ENCODE assay signal across 30 cellular contexts in genomic region chr10:7952251-7952650, GRCh38.
"Had no signal": no experiment of that assay in that cellular context is flagged by ENCODE, and none has a peak within 500 bp of the region (broad histone marks: within the 10 kb centered on the region; RNA-seq: fewer than 3 reads in every experiment).

No MANE protein-coding gene starts in this region.

- H3K36me3 ChIP-seq: ascending aorta, cardiac muscle cell had no signal

- H3K4me3 Mint-ChIP-seq: activated B cell treated with CpG ODN at 0.5 μM for 24 hours; activated CD4-positive, alpha-beta memory T cell treated with anti-CD3 and anti-CD28 coated beads for 36 hours; activated naive CD4-positive, alpha-beta T cell treated with anti-CD3 and anti-CD28 coated beads, Interleukin-2, amount 50 U/mL, for 24 hours; activated naive CD8-positive, alpha-beta T cell treated with anti-CD3 and anti-CD28 coated beads, Interleukin-2, amount 10 ng/mL, durations not matched to agents 7 days and 5 days; activated T-cell treated with anti-CD3 and anti-CD28 coated beads, Interleukin-2, amount 50 U/mL, for 4 hours; activated T-helper 1 cell treated with anti-CD3 and anti-CD28 coated beads, Interleukin-12 subunit alpha, Interleukin-12 subunit beta, Interleukin-2, Interleukin-4 antibody, amounts not matched to agents 30 ng/mL and 10 ng/mL and 1 ng/mL, durations not matched to agents 14 hours and 24 hours and 36 hours; central memory CD8-positive, alpha-beta T cell had no signal

- DNase-seq: activated B cell treated with CpG ODN at 0.5 μM for 24 hours; activated CD4-positive, alpha-beta memory T cell treated with anti-CD3 and anti-CD28 coated beads for 36 hours; activated CD4-positive, alpha-beta T cell treated with anti-CD3 and anti-CD28 coated beads for 4 hours; activated CD4-positive, alpha-beta T cell treated with anti-CD3 and anti-CD28 coated beads, Interleukin-2, amount 50 U/mL, for 1 hour; activated CD4-positive, CD25-positive, alpha-beta regulatory T cell treated with anti-CD3 and anti-CD28 coated beads, Interleukin-2, amount 50 U/mL, for 72 hours; activated CD8-positive, alpha-beta memory T cell treated with anti-CD3 and anti-CD28 coated beads, Interleukin-2, amount 50 U/mL, for 4 hours; activated effector memory CD4-positive, alpha-beta T cell treated with Interleukin-2 at 50 U/mL for 16 hours; activated naive CD4-positive, alpha-beta T cell; activated naive CD8-positive, alpha-beta T cell treated with anti-CD3 and anti-CD28 coated beads, Interleukin-2, amount 10 ng/mL, durations not matched to agents 7 days and 5 days; activated T-cell treated with anti-CD3 and anti-CD28 coated beads for 4 hours; activated T-cell treated with anti-CD3 and anti-CD28 coated beads, Interleukin-2, amount 50 U/mL, for 4 hours; amygdala; NCI-H1105; NCI-H1436; NCI-H1694 treated with DMSO at 0.1 percent for 48 hours; NCI-H2029; NCI-H345; NCI-H524 treated with DMSO at 0.1 percent for 48 hours; NCI-H748 treated with DMSO at 0.1 percent for 48 hours; Right ventricle myocardium superior; SW 1271; T-helper 1 cell; T-helper 2 cell; T1000 had no signal

- H3K9me3 Mint-ChIP-seq: activated B cell treated with CpG ODN at 0.5 μM for 24 hours; activated CD4-positive, alpha-beta memory T cell treated with anti-CD3 and anti-CD28 coated beads for 36 hours; activated naive CD4-positive, alpha-beta T cell treated with anti-CD3 and anti-CD28 coated beads, Interleukin-2, amount 50 U/mL, for 24 hours; activated T-cell treated with anti-CD3 and anti-CD28 coated beads, Interleukin-2, amount 50 U/mL, for 4 hours; activated T-helper 1 cell treated with anti-CD3 and anti-CD28 coated beads, Interleukin-12 subunit alpha, Interleukin-12 subunit beta, Interleukin-2, Interleukin-4 antibody, amounts not matched to agents 30 ng/mL and 10 ng/mL and 1 ng/mL, durations not matched to agents 14 hours and 24 hours and 36 hours; central memory CD8-positive, alpha-beta T cell had no signal

- H3K9me3 ChIP-seq: ascending aorta had no signal

- H3K27ac Mint-ChIP-seq: activated B cell treated with CpG ODN at 0.5 μM for 24 hours; activated CD4-positive, alpha-beta memory T cell treated with anti-CD3 and anti-CD28 coated beads for 36 hours; activated naive CD4-positive, alpha-beta T cell treated with anti-CD3 and anti-CD28 coated beads, Interleukin-2, amount 50 U/mL, for 24 hours; activated naive CD8-positive, alpha-beta T cell treated with anti-CD3 and anti-CD28 coated beads, Interleukin-2, amount 10 ng/mL, durations not matched to agents 7 days and 5 days; activated T-helper 1 cell treated with anti-CD3 and anti-CD28 coated beads, Interleukin-12 subunit alpha, Interleukin-12 subunit beta, Interleukin-2, Interleukin-4 antibody, amounts not matched to agents 30 ng/mL and 10 ng/mL and 1 ng/mL, durations not matched to agents 14 hours and 24 hours and 36 hours had no signal

- H3K27me3 Mint-ChIP-seq: activated B cell treated with CpG ODN at 0.5 μM for 24 hours; activated CD4-positive, alpha-beta memory T cell treated with anti-CD3 and anti-CD28 coated beads for 36 hours; activated naive CD4-positive, alpha-beta T cell treated with anti-CD3 and anti-CD28 coated beads, Interleukin-2, amount 50 U/mL, for 24 hours; central memory CD8-positive, alpha-beta T cell had no signal

- ATAC-seq: activated T-cell treated with anti-CD3 and anti-CD28 coated beads, Interleukin-2, amount 50 U/mL, for 4 hours had no signal

- H3K27me3 ChIP-seq: ascending aorta, cardiac muscle cell had no signal

- H3K27ac ChIP-seq: ascending aorta, cardiac muscle cell, VCaP had no signal

- H3K4me1 ChIP-seq: ascending aorta had no signal

- H3K4me3 ChIP-seq: ascending aorta, cardiac muscle cell had no signal
